In genomic region chr20:14536738-14537137, GRCh38 we compare ENCODE assay signal across 15 cellular contexts.
"Had no signal": no experiment of that assay in that cellular context is flagged by ENCODE, and none has a peak within 500 bp of the region (broad histone marks: within the 10 kb centered on the region; RNA-seq: fewer than 3 reads in every experiment).

No MANE protein-coding gene starts in this region.

- H3K27ac Mint-ChIP-seq: activated CD4-positive, alpha-beta T cell treated with anti-CD3 and anti-CD28 coated beads, Interleukin-2, amount 10 ng/mL, durations not matched to agents 7 days and 5 days; activated naive CD8-positive, alpha-beta T cell treated with anti-CD3 and anti-CD28 coated beads, Interleukin-2, amount 10 ng/mL, durations not matched to agents 7 days and 5 days; activated T-helper 1 cell treated with anti-CD3 and anti-CD28 coated beads, Interleukin-12 subunit alpha, Interleukin-12 subunit beta, Interleukin-2, Interleukin-4 antibody, amounts not matched to agents 30 ng/mL and 10 ng/mL and 1 ng/mL, durations not matched to agents 14 hours and 24 hours and 36 hours; naive thymus-derived CD4-positive, alpha-beta T cell; stimulated activated naive CD8-positive, alpha-beta T cell treated with anti-CD3 and anti-CD28 coated beads, Interleukin-15, Interleukin-2, amounts not matched to agents 100 ng/mL and 50 ng/mL, for 24 hours; type B pancreatic cell had no signal

- H3K36me3 Mint-ChIP-seq: activated naive CD8-positive, alpha-beta T cell treated with anti-CD3 and anti-CD28 coated beads, Interleukin-2, amount 10 ng/mL, durations not matched to agents 7 days and 5 days; type B pancreatic cell had no signal

- H3K4me3 Mint-ChIP-seq: activated CD4-positive, alpha-beta T cell treated with anti-CD3 and anti-CD28 coated beads, Interleukin-2, amount 10 ng/mL, durations not matched to agents 7 days and 5 days; activated naive CD8-positive, alpha-beta T cell treated with anti-CD3 and anti-CD28 coated beads, Interleukin-2, amount 10 ng/mL, durations not matched to agents 7 days and 5 days; activated T-helper 1 cell treated with anti-CD3 and anti-CD28 coated beads, Interleukin-12 subunit alpha, Interleukin-12 subunit beta, Interleukin-2, Interleukin-4 antibody, amounts not matched to agents 30 ng/mL and 10 ng/mL and 1 ng/mL, durations not matched to agents 14 hours and 24 hours and 36 hours; naive thymus-derived CD4-positive, alpha-beta T cell; stimulated activated naive CD8-positive, alpha-beta T cell treated with anti-CD3 and anti-CD28 coated beads, Interleukin-15, Interleukin-2, amounts not matched to agents 100 ng/mL and 50 ng/mL, for 24 hours; type B pancreatic cell had no signal

- H3K36me3 ChIP-seq: esophagus muscularis mucosa, left lung, ovary, right lobe of liver had no signal

- H3K4me1 Mint-ChIP-seq: activated CD4-positive, alpha-beta T cell treated with anti-CD3 and anti-CD28 coated beads, Interleukin-2, amount 10 ng/mL, durations not matched to agents 7 days and 5 days; activated naive CD8-positive, alpha-beta T cell treated with anti-CD3 and anti-CD28 coated beads, Interleukin-2, amount 10 ng/mL, durations not matched to agents 7 days and 5 days; naive thymus-derived CD4-positive, alpha-beta T cell had no signal

- H3K27ac ChIP-seq: esophagus muscularis mucosa, left lung, ovary, right lobe of liver had no signal

- DNase-seq: activated CD4-positive, alpha-beta T cell treated with anti-CD3 and anti-CD28 coated beads, Interleukin-2, amount 10 ng/mL, durations not matched to agents 7 days and 5 days; activated CD8-positive, alpha-beta memory T cell treated with anti-CD3 and anti-CD28 coated beads, Interleukin-2, amount 50 U/mL, for 48 hours; activated naive CD4-positive, alpha-beta T cell; activated naive CD8-positive, alpha-beta T cell treated with anti-CD3 and anti-CD28 coated beads, Interleukin-2, amount 10 ng/mL, durations not matched to agents 7 days and 5 days; islet precursor cell; left lung; mucosa of descending colon; naive thymus-derived CD4-positive, alpha-beta T cell; ovary; right lobe of liver; T-helper 9 cell had no signal

- H3K9me3 ChIP-seq: esophagus muscularis mucosa, left lung, mucosa of descending colon, ovary, right lobe of liver had no signal

- H3K27me3 Mint-ChIP-seq: activated CD4-positive, alpha-beta T cell treated with anti-CD3 and anti-CD28 coated beads, Interleukin-2, amount 10 ng/mL, durations not matched to agents 7 days and 5 days; activated naive CD8-positive, alpha-beta T cell treated with anti-CD3 and anti-CD28 coated beads, Interleukin-2, amount 10 ng/mL, durations not matched to agents 7 days and 5 days; naive thymus-derived CD4-positive, alpha-beta T cell; stimulated activated naive CD8-positive, alpha-beta T cell treated with anti-CD3 and anti-CD28 coated beads, Interleukin-15, Interleukin-2, amounts not matched to agents 100 ng/mL and 50 ng/mL, for 24 hours; type B pancreatic cell had no signal

- ATAC-seq: left lung; mucosa of descending colon; naive thymus-derived CD4-positive, alpha-beta T cell; right lobe of liver had no signal

- H3K27me3 ChIP-seq: esophagus muscularis mucosa, left lung, ovary, right lobe of liver had no signal

- H3K9me3 Mint-ChIP-seq: type B pancreatic cell had no signal

- H3K4me1 ChIP-seq: esophagus muscularis mucosa, left lung, right lobe of liver had no signal

- H3K4me3 ChIP-seq: esophagus muscularis mucosa, left lung, mucosa of descending colon, ovary, right lobe of liver had no signal
